In genomic region chr3:143430582-143430981, GRCh38 we compare ENCODE assay signal across 16 cellular contexts.
"Had no signal": no experiment of that assay in that cellular context is flagged by ENCODE, and none has a peak within 500 bp of the region (broad histone marks: within the 10 kb centered on the region; RNA-seq: fewer than 3 reads in every experiment).

No MANE protein-coding gene starts in this region.

- H3K4me1 ChIP-seq: esophagus squamous epithelium, suprapubic skin had no signal

- FAIRE-seq: urothelium cell line had no signal

- DNase-seq: dermis blood vessel endothelial cell; esophagus squamous epithelium; glutamatergic neuron; islet precursor cell; mucosa of descending colon; naive thymus-derived CD8-positive, alpha-beta T cell; posterior cingulate gyrus; stimulated activated CD4-positive, alpha-beta T cell treated with anti-CD3 and anti-CD28 coated beads, Interleukin-4, amount 100 ng/mL, for 1 hour; stimulated activated CD8-positive, alpha-beta memory T cell treated with anti-CD3 and anti-CD28 coated beads, Interleukin-4, amount 100 ng/mL, for 48 hours; stimulated activated naive CD8-positive, alpha-beta T cell treated with anti-CD3 and anti-CD28 coated beads, Interleukin-15, Interleukin-2, amounts not matched to agents 100 U/mL and 50 U/mL, for 24 hours; thyroid gland had no signal

- H3K27ac ChIP-seq: esophagus squamous epithelium, gastroesophageal sphincter, neutrophil, suprapubic skin, thyroid gland had no signal

- ATAC-seq: gastroesophageal sphincter; left lobe of liver; naive thymus-derived CD8-positive, alpha-beta T cell; stimulated activated naive CD8-positive, alpha-beta T cell treated with anti-CD3 and anti-CD28 coated beads, Interleukin-15, Interleukin-2, amounts not matched to agents 100 U/mL and 50 U/mL, for 24 hours had no signal

- H3K9me3 ChIP-seq: esophagus squamous epithelium, gastroesophageal sphincter, mucosa of descending colon, neutrophil, suprapubic skin, thyroid gland had no signal

- H3K36me3 ChIP-seq: esophagus squamous epithelium, gastroesophageal sphincter, neutrophil, suprapubic skin, thyroid gland had no signal

- H3K27me3 ChIP-seq: esophagus squamous epithelium, gastroesophageal sphincter, neutrophil, suprapubic skin, thyroid gland had no signal

- H3K4me3 ChIP-seq: esophagus squamous epithelium, gastroesophageal sphincter, mucosa of descending colon, suprapubic skin, thyroid gland had no signal
